16 cellular contexts compared by ENCODE assay signal in genomic region chr19:11685676-11686650, GRCh38. TPM values are rescaled to one million over a fixed set of nuclear protein-coding genes. Genes with fewer than 3 reads are reported as not detected.
A peak's percentile ranks its signal among the peaks of the same experiment; 100 is the strongest.
DNase-seq lines count a peak whose midpoint lies in the region; ATAC-seq, FAIRE-seq and TF ChIP-seq lines count a peak whose summit lies in the region.
"Had no signal": no experiment of that assay in that cellular context is flagged by ENCODE, and none has a peak within 500 bp of the region (broad histone marks: within the 10 kb centered on the region; RNA-seq: fewer than 3 reads in every experiment).

No MANE protein-coding gene starts in this region.

- H3K4me3 Mint-ChIP-seq in activated CD4-positive, alpha-beta T cell treated with anti-CD3 and anti-CD28 coated beads, Interleukin-2, amount 10 ng/mL, durations not matched to agents 7 days and 5 days, result no peak overlapping the region
- H3K4me3 Mint-ChIP-seq: CD4-positive, alpha-beta memory T cell had no signal

- no peak for FAIRE-seq in small intestine (lab: Jason Lieb, UNC)

- DNase-seq in activated CD4-positive, alpha-beta T cell treated with anti-CD3 and anti-CD28 coated beads, Interleukin-2, amount 10 ng/mL, durations not matched to agents 7 days and 5 days, result no peak
- DNase-seq in activated CD4-positive, alpha-beta T cell treated with anti-CD3 and anti-CD28 coated beads for 48 hours, result no peak
- DNase-seq in DND-41, result no peak
- peak; percentile 37 for DNase-seq in MM.1S
- DNase-seq in renal cortical epithelial cell (ENCODE audit: low read depth), result peak; percentile 19
- DNase-seq in small intestine, result no peak
- DNase-seq in heart right ventricle, result no peak
- DNase-seq in RPMI8226, result no peak
- DNase-seq: Calu3; CD4-positive, alpha-beta memory T cell; H7; NCI-H1048; NCI-H1436 treated with DMSO at 0.1 percent for 48 hours; NCI-H2029 treated with DMSO at 0.1 percent for 48 hours; NCI-H748 treated with DMSO at 0.1 percent for 48 hours had no signal

- POLR2A ChIA-PET in activated CD4-positive, alpha-beta T cell treated with anti-CD3 and anti-CD28 coated beads, Interleukin-2, amount 10 ng/mL, durations not matched to agents 7 days and 5 days (lab: Charles Lee), result no interaction called here

- CTCF ChIA-PET in activated CD4-positive, alpha-beta T cell treated with anti-CD3 and anti-CD28 coated beads, Interleukin-2, amount 10 ng/mL, durations not matched to agents 7 days and 5 days (lab: Charles Lee), result no interaction called here

- peaks cover 19% of the 10 kb centered on the region for H3K4me1 ChIP-seq in DND-41 (ENCODE audit: insufficient read depth, low read length)
- peaks cover 12% of the 10 kb centered on the region for H3K4me1 ChIP-seq in MM.1S (ENCODE audit: low read length)
- H3K4me1 ChIP-seq in small intestine (ENCODE audit: control insufficient read depth in 2 of 2, insufficient read depth in 1 of 2, low read depth in 1 of 2, low read length in 1 of 2), result no peaks in the 10 kb centered on the region
- H3K4me1 ChIP-seq in heart right ventricle, result no peaks in the 10 kb centered on the region

- H3K27me3 ChIP-seq in DND-41 (ENCODE audit: insufficient read depth, low read length, poor library complexity), result no peaks in the 10 kb centered on the region
- no peaks in the 10 kb centered on the region for H3K27me3 ChIP-seq in MM.1S (replicated peaks; ENCODE audit: insufficient read depth, low read length)
- H3K27me3 ChIP-seq in small intestine (ENCODE audit: control insufficient read depth in 2 of 2, insufficient read depth in 2 of 2, low read length in 2 of 2), result no peaks in the 10 kb centered on the region
- H3K27me3 ChIP-seq in heart right ventricle, result no peaks in the 10 kb centered on the region

- H4K20me1 ChIP-seq in DND-41 (ENCODE audit: insufficient read depth, low read length) (no peaks in the 10 kb centered on the region), MM.1S (ENCODE audit: insufficient read depth, low read length) (no peaks in the 10 kb centered on the region)

- no peaks in the 10 kb centered on the region for H3K27me3 Mint-ChIP-seq in activated CD4-positive, alpha-beta T cell treated with anti-CD3 and anti-CD28 coated beads, Interleukin-2, amount 10 ng/mL, durations not matched to agents 7 days and 5 days

- ATAC-seq in DND-41 (ENCODE audit: insufficient read depth, low read depth), result peak; percentile 79
- no peak for ATAC-seq in heart right ventricle

- WGBS in small intestine, 3 donors, result 88 to 90% (median 89%) methylated on average over 4 of the region's 4 CpGs
- WGBS in heart right ventricle, 2 donors, result 91 to 92% methylated on average over 4 of the region's 4 CpGs

- H3K27ac Mint-ChIP-seq in activated CD4-positive, alpha-beta T cell treated with anti-CD3 and anti-CD28 coated beads, Interleukin-2, amount 10 ng/mL, durations not matched to agents 7 days and 5 days, result peak overlapping the region; percentile 7
- H3K27ac Mint-ChIP-seq: CD4-positive, alpha-beta memory T cell had no signal

- H3K9ac ChIP-seq in DND-41 (ENCODE audit: low read depth, low read length) (peak overlapping the region; percentile 13; the same call in 1 of the 2 replicates), MM.1S (ENCODE audit: low read length) (no peak overlapping the region)
- H3K9ac ChIP-seq: KMS-11 had no signal

- intact Hi-C loops in heart right ventricle (cut with DNase I), result no loop called here

- H3K36me3 Mint-ChIP-seq in activated CD4-positive, alpha-beta T cell treated with anti-CD3 and anti-CD28 coated beads, Interleukin-2, amount 10 ng/mL, durations not matched to agents 7 days and 5 days (ENCODE audit: low read depth), result peaks cover 19% of the 10 kb centered on the region

- H3K36me3 ChIP-seq in DND-41 (ENCODE audit: insufficient read depth, low read length) (peaks cover 30% of the 10 kb centered on the region; the same call in 1 of the 2 replicates), MM.1S (replicated peaks; ENCODE audit: insufficient read depth, low read length) (no peaks in the 10 kb centered on the region), small intestine (ENCODE audit: control insufficient read depth in 2 of 2, insufficient read depth in 2 of 2, low read length in 2 of 2) (no peaks in the 10 kb centered on the region), heart right ventricle (peaks cover 0 to 32% (median 13%) of the 10 kb centered on the region in 9 donors)

- H2AFZ ChIP-seq in DND-41 (ENCODE audit: low read depth, low read length) (0 out of 2 replicates have a peak overlapping the region, but pooled peaks have one; percentile 12), MM.1S (ENCODE audit: low read length) (no peak overlapping the region)

- H3F3A ChIP-seq in MM.1S (ENCODE audit: insufficient read depth, low read length), result peaks cover 6% of the 10 kb centered on the region; the same call in 1 of the 2 replicates

- peak overlapping the region; percentile 66 for H3K27ac ChIP-seq in DND-41 (ENCODE audit: low read length)
- no peak overlapping the region for H3K27ac ChIP-seq in MM.1S (ENCODE audit: low read length)
- H3K27ac ChIP-seq in small intestine (ENCODE audit: low read depth in 1 of 2, low read length in 1 of 2), result no peak overlapping the region
- H3K27ac ChIP-seq in heart right ventricle, result no peak overlapping the region
- H3K27ac ChIP-seq: KMS-11 had no signal

- no peak for TF ChIP-seq CTCF in DND-41 (IDR thresholded peaks at IDR 0.05; ENCODE audit: borderline replicate concordance, extremely low read depth, low read length, poor library complexity, severe bottlenecking)
- no peak for TF ChIP-seq CTCF in MM.1S (IDR thresholded peaks at IDR 0.05; ENCODE audit: low read length)
- no peak for TF ChIP-seq CTCF in heart right ventricle (IDR thresholded peaks at IDR 0.05)

- no peaks in the 10 kb centered on the region for H3K9me2 ChIP-seq in MM.1S (replicated peaks; ENCODE audit: insufficient read depth, low read length)

- peak overlapping the region; percentile 54 for H3K4me2 ChIP-seq in DND-41 (ENCODE audit: insufficient read depth, low read length)
- peak overlapping the region; percentile 22; the same call in 1 of the 2 replicates for H3K4me2 ChIP-seq in MM.1S (ENCODE audit: low read depth, low read length)
- H3K4me2 ChIP-seq: KMS-11 had no signal

- 0 out of 2 replicates have a peak, but pooled peaks cover 2% of the 10 kb centered on the region for H3K79me2 ChIP-seq in DND-41 (ENCODE audit: insufficient read depth, low read length)
- H3K79me2 ChIP-seq in MM.1S (ENCODE audit: low read length), result no peaks in the 10 kb centered on the region

- H3K4me1 Mint-ChIP-seq in activated CD4-positive, alpha-beta T cell treated with anti-CD3 and anti-CD28 coated beads, Interleukin-2, amount 10 ng/mL, durations not matched to agents 7 days and 5 days, result peaks cover 16% of the 10 kb centered on the region
- H3K4me1 Mint-ChIP-seq: CD4-positive, alpha-beta memory T cell had no signal

- peak overlapping the region in 1 of 2 experiments; percentile 14; a peak in 1 of 4 replicates for H3K4me3 ChIP-seq in DND-41 (ENCODE audit: low read depth in 1 of 2, low read length in 2 of 2)
- H3K4me3 ChIP-seq in MM.1S (ENCODE audit: low read length), result 0 out of 2 replicates have a peak overlapping the region, but pooled peaks have one; percentile 3
- H3K4me3 ChIP-seq in small intestine (ENCODE audit: low read depth in 1 of 2, low read length in 2 of 2), result no peak overlapping the region
- no peak overlapping the region for H3K4me3 ChIP-seq in heart right ventricle

- H3K9me3 ChIP-seq in DND-41 (ENCODE audit: insufficient read depth, low read length, severe bottlenecking) (peaks cover 26% of the 10 kb centered on the region), MM.1S (replicated peaks; ENCODE audit: insufficient read depth, low read length) (no peaks in the 10 kb centered on the region), small intestine (ENCODE audit: control insufficient read depth, low read depth) (peaks cover 2% of the 10 kb centered on the region), heart right ventricle (peaks cover 0 to 69% (median 32%) of the 10 kb centered on the region in 11 donors)

- peaks cover 46% of the 10 kb centered on the region for H3K9me3 Mint-ChIP-seq in activated CD4-positive, alpha-beta T cell treated with anti-CD3 and anti-CD28 coated beads, Interleukin-2, amount 10 ng/mL, durations not matched to agents 7 days and 5 days

RNA-seq across cellular contexts. Expression of gene ZNF823, which starts 52.8 kb away (rescaled TPM):
- 1 to 10 TPM; 6.7 to 7.4 TPM for total RNA-seq in activated CD4-positive, alpha-beta T cell treated with anti-CD3 and anti-CD28 coated beads, Interleukin-2, amount 10 ng/mL, durations not matched to agents 7 days and 5 days
- 24.3 and 28.7 TPM in 2 replicates for total RNA-seq in renal cortical epithelial cell
- 10 to 100 TPM in 1 of 3 donors, 1 to 10 TPM in 2; 3.8 to 10.1 (median 3.9) TPM for polyA plus RNA-seq in small intestine
- 1 to 10 TPM; 2.2 to 5.7 (median 3.3) TPM for total RNA-seq in heart right ventricle
- 1 to 10 TPM; 2.0 to 5.5 TPM for polyA plus RNA-seq in heart right ventricle
- total RNA-seq: H7 had no signal

Comparison
In these comparisons a context has a peak if more than half of its experiments do, and no peak if none do; other contexts are left out.
1. DNase-seq: peak in MM.1S (single experiment) and renal cortical epithelial cell (single experiment); none in activated CD4-positive, alpha-beta T cell treated with anti-CD3 and anti-CD28 coated beads, Interleukin-2, amount 10 ng/mL, durations not matched to agents 7 days and 5 days (single experiment), activated CD4-positive, alpha-beta T cell treated with anti-CD3 and anti-CD28 coated beads for 48 hours (single experiment), DND-41 (single experiment), small intestine (single experiment), heart right ventricle (0 of 2) and RPMI8226 (single experiment).